ENCODE assay signal across 3 cellular contexts in genomic region chr2:171625013-171625412, GRCh38.
"Had no signal": no experiment of that assay in that cellular context is flagged by ENCODE, and none has a peak within 500 bp of the region (broad histone marks: within the 10 kb centered on the region; RNA-seq: fewer than 3 reads in every experiment).

No MANE protein-coding gene starts in this region.

- H3K4me3 ChIP-seq: GM12878 had no signal

- DNase-seq: GDM1, GF-D8 had no signal

- ATAC-seq: GM12878 had no signal
